Comparison of ENCODE assay signal across 9 cellular contexts in genomic region chr7:124765401-124766352, GRCh38. TPM values are rescaled to one million over a fixed set of nuclear protein-coding genes. Genes with fewer than 3 reads are reported as not detected.
DNase-seq lines count a peak whose midpoint lies in the region; FAIRE-seq and TF ChIP-seq lines count a peak whose summit lies in the region.
"Had no signal": no experiment of that assay in that cellular context is flagged by ENCODE, and none has a peak within 500 bp of the region (broad histone marks: within the 10 kb centered on the region; RNA-seq: fewer than 3 reads in every experiment).

Gene GPR37, minus strand, starts transcription at chr7:124765792. Its CDS starts 816 bp downstream, at chr7:124764976.

- H3K4me1 ChIP-seq in H1 (replicated peaks in 1 of 4; ENCODE audit: control insufficient read depth in 3 of 4, insufficient read depth in 4 of 4, low read length in 3 of 4) = peaks cover 5 to 9% (median 6%) of the 10 kb centered on the region in 4 experiments; a peak in 6 of 7 replicates

- no peak within 1 kb of the TSS for H4K8ac ChIP-seq in H1 (ENCODE audit: extremely low read depth, insufficient read depth, low read length)

- H3K23me2 ChIP-seq in H1 (ENCODE audit: low read depth, low read length) = peaks cover 24% of the 10 kb centered on the region

- no peaks in the 10 kb centered on the region for H3K36me3 ChIP-seq in H1 (ENCODE audit: control insufficient read depth in 2 of 4, insufficient read depth in 4 of 4, low read length in 3 of 4)

- H3K9ac ChIP-seq in H1 (replicated peaks in 1 of 4; ENCODE audit: extremely low read depth in 1 of 4, low read depth in 3 of 4, low read length in 3 of 4) = peak within 1 kb of the TSS in 3 of 4 experiments; percentile 49 to 70 (median 55); a peak in 5 of 7 replicates

- H3K23ac ChIP-seq in H1 (ENCODE audit: insufficient read length) = no peak within 1 kb of the TSS

- peak within 1 kb of the TSS; percentile 80 for H4K91ac ChIP-seq in H1 (replicated peaks; ENCODE audit: insufficient read length, low read length)

- H2BK15ac ChIP-seq in H1 (ENCODE audit: low read length) = peak within 1 kb of the TSS; percentile 72; the same call in 1 of the 2 replicates

- H3K79me1 ChIP-seq in H1 (ENCODE audit: low read depth, low read length) = no peaks in the 10 kb centered on the region

- H4K20me1 ChIP-seq in H1 (replicated peaks in 1 of 2; ENCODE audit: control insufficient read depth in 1 of 2, insufficient read depth in 2 of 2, low read length in 2 of 2) = peaks cover 0 to 5% of the 10 kb centered on the region in 2 experiments

- peak; percentile 33 for DNase-seq in SIG-M5 treated with dmso at 0.1 percent for 504 hours (lab: John Stamatoyannopoulos, UW; ENCODE audit: unreplicated experiment)
- DNase-seq in SIG-M5 (lab: John Stamatoyannopoulos, UW) = no peak
- DNase-seq in HFF-Myc (ENCODE audit: extremely low read depth, low read depth) = peak; percentile 12
- peak; percentile 42 for DNase-seq in NCI-H1417 treated with DMSO at 0.1 percent for 48 hours (lab: John Stamatoyannopoulos, UW)
- peak; percentile 59 to 85 for DNase-seq in H1 (ENCODE audit: low read depth in 1 of 2, low spot score in 2 of 2)
- DNase-seq in lung microvascular endothelial cell (ENCODE audit: low read depth in 2 of 2) = peak; percentile 65 to 79
- peak; percentile 35 for DNase-seq in stimulated activated CD8-positive, alpha-beta memory T cell treated with anti-CD3 and anti-CD28 coated beads, Interleukin-4, amount 100 ng/mL, for 24 hours (ENCODE audit: low read depth)
- DNase-seq: DND-41 had no signal

- H3K56ac ChIP-seq in H1 (replicated peaks; ENCODE audit: insufficient read length, low read depth, low read length) = no peak within 1 kb of the TSS

- CTCF ChIA-PET in H1 (lab: Charles Lee; ENCODE audit: partially characterized antibody) = interaction anchor here (0.7 to 2.7 kb wide), 14 partner anchors 11 to 665 kb away, joined by 3 to 14 read pairs (median 4); no protein-coding TSS in a partner anchor

- H2BK12ac ChIP-seq in H1 (ENCODE audit: low read depth, low read length) = peak within 1 kb of the TSS; percentile 94

- H3K4me3 ChIP-seq in HFF-Myc (replicated peaks; ENCODE audit: low read depth, low read length) = peak within 1 kb of the TSS; percentile 38
- H3K4me3 ChIP-seq in WI38 (ENCODE audit: low read depth, low read length) = peak within 1 kb of the TSS; percentile 83
- peak within 1 kb of the TSS; percentile 66 to 86 (median 76) for H3K4me3 ChIP-seq in H1 (ENCODE audit: extremely low read depth in 1 of 4, insufficient read depth in 2 of 4, low read depth in 3 of 4, low read length in 4 of 4)

- H2AFZ ChIP-seq in H1 (ENCODE audit: low read length) = peak within 1 kb of the TSS; percentile 99

- H3K9me3 ChIP-seq in H1 (ENCODE audit: insufficient read depth in 2 of 2, low read depth in 1 of 2, low read length in 1 of 2) = no peaks in the 10 kb centered on the region

- FAIRE-seq in H1 (lab: Jason Lieb, UNC) = no peak

- H4K5ac ChIP-seq in H1 (ENCODE audit: insufficient read length, low read depth, low read length) = peak within 1 kb of the TSS; percentile 90

- no peak for TF ChIP-seq POLR2A in H1 (IDR thresholded peaks at IDR 0.05; ENCODE audit: control extremely low read depth in 1 of 2, low read depth in 2 of 2, low read length in 2 of 2)

- no peak for TF ChIP-seq EP300 in H1 (IDR thresholded peaks at IDR 0.05; ENCODE audit: borderline replicate concordance in 1 of 2, low read depth in 2 of 2, low read length in 2 of 2)

- H3K18ac ChIP-seq in H1 (ENCODE audit: extremely low read depth, low read length) = peak within 1 kb of the TSS; percentile 83

- H2BK20ac ChIP-seq in H1 (ENCODE audit: low read length) = no peak within 1 kb of the TSS

- peak; percentile 35 to 43 for TF ChIP-seq RAD21 in H1 (IDR thresholded peaks at IDR 0.05 in 1 of 2, conservative IDR thresholded peaks at IDR 0.05 in 1 of 2; ENCODE audit: low read depth in 2 of 2, low read length in 2 of 2)

- H3K27me3 ChIP-seq in H1 (replicated peaks in 1 of 4; ENCODE audit: control insufficient read depth in 3 of 4, extremely low read depth in 1 of 4, insufficient read depth in 3 of 4, low read length in 3 of 4) = peaks cover 5 to 24% (median 18%) of the 10 kb centered on the region in 4 experiments; a peak in 6 of 7 replicates

- peak within 1 kb of the TSS; percentile 81 for H2BK120ac ChIP-seq in H1 (replicated peaks; ENCODE audit: low read depth, low read length)

- H2AK5ac ChIP-seq in H1 (ENCODE audit: low read depth, low read length) = no peak within 1 kb of the TSS

- peak within 1 kb of the TSS; percentile 92 for H2BK5ac ChIP-seq in H1 (ENCODE audit: low read depth, low read length)

- peaks cover 0 to 19% of the 10 kb centered on the region in 2 experiments; a peak in 2 of 4 replicates for H3K79me2 ChIP-seq in H1 (ENCODE audit: control insufficient read depth in 1 of 2, insufficient read depth in 2 of 2, low read length in 2 of 2)

- peak within 1 kb of the TSS; percentile 96 to 100 for H3K4me2 ChIP-seq in H1 (ENCODE audit: insufficient read depth in 1 of 2, low read depth in 2 of 2, low read length in 2 of 2)

- peak within 1 kb of the TSS; percentile 87 for H3K4ac ChIP-seq in H1 (replicated peaks; ENCODE audit: insufficient read length, low read depth, low read length)

- POLR2A ChIA-PET in H1 (lab: Charles Lee; ENCODE audit: partially characterized antibody) = interaction anchor here (1.1 to 1.4 kb wide), 3 partner anchors 11 to 46 kb away, joined by 3 to 4 read pairs (median 4); no protein-coding TSS in a partner anchor

- WGBS in H1 (ENCODE audit: extremely low coverage in 1 of 2, insufficient coverage in 1 of 2, insufficient read length in 1 of 2, insufficient replicate concordance in 2 of 2, low coverage in 1 of 2, low lambda C conversion rate in 2 of 2, missing lambda C conversion rate in 1 of 2), 2 experiments = 3% methylated on average over 35 of the region's 81 CpGs; no CpG with 5 or more reads in 1 of the 2 experiments

- no peak within 1 kb of the TSS for H3K27ac ChIP-seq in H1 (ENCODE audit: low read depth, low read length)

- no peak within 1 kb of the TSS for H3K14ac ChIP-seq in H1 (ENCODE audit: insufficient read length)

- TF ChIP-seq CTCF in HFF-Myc (IDR thresholded peaks at IDR 0.05; ENCODE audit: low read depth, low read length, missing control alignments) (peak; percentile 11), WI38 (IDR thresholded peaks at IDR 0.05; ENCODE audit: low read depth, low read length) (peak; percentile 73), H1 (IDR thresholded peaks at IDR 0.05; ENCODE audit: control extremely low read depth in 1 of 3, insufficient read depth in 1 of 3, low read depth in 1 of 3, low read length in 3 of 3) (peak in 2 of 3 experiments; percentile 1 to 9; a peak in 1 of 4 replicates)

TF ChIP-seq in H1, 55 proteins besides CTCF, POLR2A, EP300 and RAD21 (continues in another document):
- TF ChIP-seq HDAC2 (IDR thresholded peaks at IDR 0.05; ENCODE audit: borderline replicate concordance in 1 of 2, low read depth in 2 of 2, low read length in 2 of 2) (peak; percentile 25 to 59; a peak in 1 of 4 replicates), TCF12 (IDR thresholded peaks at IDR 0.05; ENCODE audit: low read depth, low read length) (no peak), JUND (IDR thresholded peaks at IDR 0.05; ENCODE audit: low read length) (no peak), USF2 (IDR thresholded peaks at IDR 0.05; ENCODE audit: low read length) (no peak), YY1 (IDR thresholded peaks at IDR 0.05; ENCODE audit: low read depth, low read length) (no peak), EZH2 (IDR thresholded peaks at IDR 0.05; ENCODE audit: low read depth, low read length, severe bottlenecking) (no peak), CTBP2 (IDR thresholded peaks at IDR 0.05; ENCODE audit: borderline replicate concordance, insufficient read depth, insufficient read length, low read length) (peak; percentile 61), RXRA (IDR thresholded peaks at IDR 0.05; ENCODE audit: insufficient read depth, low read depth, low read length) (no peak), SIN3A (conservative IDR thresholded peaks at IDR 0.05 in 1 of 2, IDR thresholded peaks at IDR 0.05 in 1 of 2; ENCODE audit: low read depth in 1 of 2, low read length in 2 of 2) (peak; percentile 91 to 94; a peak in 3 of 4 replicates), EGR1 (IDR thresholded peaks at IDR 0.05; ENCODE audit: borderline replicate concordance, low read depth, low read length) (peak; percentile 89), TEAD4 (IDR thresholded peaks at IDR 0.05; ENCODE audit: low read depth, low read length) (no peak), POLR2AphosphoS5 (IDR thresholded peaks at IDR 0.05; ENCODE audit: low read depth, low read length) (no peak), SAP30 (IDR thresholded peaks at IDR 0.05; ENCODE audit: insufficient read depth, insufficient replicate concordance, low read length) (no peak), RBBP5 (IDR thresholded peaks at IDR 0.05; ENCODE audit: borderline replicate concordance, low read depth, low read length) (peak; percentile 98; the same call in 1 of the 2 replicates), HDAC6 (IDR thresholded peaks at IDR 0.05; ENCODE audit: low read depth, low read length) (no peak)

RNA-seq across cellular contexts. Expression of gene GPR37, which starts in this region (rescaled TPM):
- total RNA-seq in H1 (2021; fragmentation: NEBNext Ultra II Directional; extraction: Animal tissue kit (Norgen Biotek cat#: 25700)) = 15.5 and 17.4 TPM in 2 replicates
- polyA plus RNA-seq in H1 (2011; rRNA removed) = 1.5 and 3.1 TPM in 2 replicates
- polyA plus RNA-seq in H1 (2011; cell fraction: cytosol; rRNA removed) = 2.2 TPM
- 3.0 TPM for polyA plus RNA-seq in H1 (2011; cell fraction: nucleus; rRNA removed)
- polyA plus RNA-seq in H1 (2012, experiment 1 of 2) = 5.0 to 7.8 TPM (median 6.1 TPM) in 4 replicates
- 5.4 TPM for polyA plus RNA-seq in H1 (2012, experiment 2 of 2)
- polyA plus RNA-seq in H1 (2013, experiment 1 of 2) = 24.4 TPM
- 24.6 TPM for polyA plus RNA-seq in H1 (2013, experiment 2 of 2)
- polyA minus RNA-seq in H1 (2011; rRNA and poly(A)+ RNA removed) = 3.4 and 4.6 TPM in 2 replicates
- 2.7 TPM for polyA minus RNA-seq in H1 (2011; cell fraction: cytosol; rRNA and poly(A)+ RNA removed)
- polyA minus RNA-seq in H1 (2011; cell fraction: nucleus; rRNA and poly(A)+ RNA removed) = 5.5 TPM
- total RNA-seq in lung microvascular endothelial cell = 0.20 and 0.87 TPM in 2 replicates

Comparison
In these comparisons a context has a peak if more than half of its experiments do, and no peak if none do; other contexts are left out.
1. Peak in DNase-seq in lung microvascular endothelial cell; RNA of the gene not detected or under 1 TPM.
2. CTCF ChIP-seq: peak in every context shown above with its lines; median percentile 73 in WI38; 11 in HFF-Myc; 5 in H1.